ENCODE assay signal across 8 cellular contexts in the genomic region with DNA sequence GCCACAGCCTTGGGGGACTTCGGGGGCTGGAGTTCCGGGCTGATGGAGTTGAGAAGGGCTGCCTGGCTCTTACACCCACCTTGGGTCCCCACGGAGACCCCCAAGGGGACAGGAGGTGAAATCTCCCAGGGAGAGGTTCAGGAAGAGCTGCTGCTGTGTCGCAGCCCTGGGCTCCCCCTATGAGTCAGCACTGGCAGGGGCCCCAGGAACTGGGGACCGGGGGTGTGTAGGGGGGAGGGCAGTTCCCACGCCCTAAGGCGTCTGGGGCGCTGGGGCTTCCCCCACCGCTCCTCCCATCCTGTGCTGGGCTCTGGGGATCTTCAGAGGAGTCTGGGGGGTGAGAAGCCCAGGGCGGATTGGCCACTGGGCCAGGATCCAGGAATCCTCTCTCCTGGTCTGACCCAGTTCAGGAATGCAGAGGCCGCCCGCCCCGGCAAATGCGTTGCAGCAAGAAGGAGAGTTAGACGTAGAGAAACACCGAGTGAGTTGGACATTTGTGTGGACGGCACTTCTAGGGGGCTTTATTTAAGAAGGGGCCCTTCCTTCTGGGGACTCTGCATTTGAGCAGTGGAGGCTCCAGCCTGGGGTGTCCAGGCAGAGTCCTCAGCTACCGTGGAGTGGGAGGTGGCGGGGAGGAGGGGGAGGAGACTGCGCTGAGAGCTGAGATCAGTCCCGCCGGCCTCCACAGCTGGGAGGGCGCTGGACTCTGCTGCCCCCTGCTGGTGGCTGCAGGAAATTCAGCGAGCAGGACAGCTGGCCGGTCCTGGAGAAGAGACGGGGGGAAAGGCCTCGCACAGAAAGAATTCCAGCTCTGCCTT. TPM values are rescaled to one million over a fixed set of nuclear protein-coding genes. Genes with fewer than 3 reads are reported as not detected.
DNase-seq lines count a peak whose midpoint lies in the region; ATAC-seq and TF ChIP-seq lines count a peak whose summit lies in the region.

No MANE protein-coding gene starts in this region.

- TF ChIP-seq EP300 in ovary (IDR thresholded peaks at IDR 0.05), result no peak

- H3K4me3 Mint-ChIP-seq in glutamatergic neuron (ENCODE audit: unreplicated experiment), result peak overlapping the region; percentile 71

- ATAC-seq in activated naive CD4-positive, alpha-beta T cell treated with anti-CD3 and anti-CD28 coated beads, Interleukin-2, amount 50 U/mL, for 72 hours, result peak; percentile 92 to 95

- H3K36me3 Mint-ChIP-seq in activated naive CD4-positive, alpha-beta T cell treated with anti-CD3 and anti-CD28 coated beads, Interleukin-2, amount 50 U/mL, for 72 hours, result peaks cover 0 to 12% of the 10 kb centered on the region in 2 donors
- H3K36me3 Mint-ChIP-seq in glutamatergic neuron (ENCODE audit: unreplicated experiment), result no peaks in the 10 kb centered on the region

- H3K27me3 ChIP-seq in ovary (no peaks in the 10 kb centered on the region), thymus (ENCODE audit: control insufficient read depth, insufficient read depth) (peaks cover 4% of the 10 kb centered on the region)

- peaks cover 23% of the 10 kb centered on the region for H3K27me3 Mint-ChIP-seq in glutamatergic neuron (ENCODE audit: unreplicated experiment)

- intact Hi-C loops in ovary (cut with DNase I), result loop anchor here (2.0 to 10.0 kb wide), 9 partner anchors 57 to 697 kb away; a partner anchor contains a TSS

- TF ChIP-seq POLR2A in ovary (IDR thresholded peaks at IDR 0.05), result peak; percentile 48

- peak; percentile 95 for TF ChIP-seq CTCF in LNCAP (IDR thresholded peaks at IDR 0.05)
- TF ChIP-seq CTCF in glutamatergic neuron (IDR thresholded peaks at IDR 0.05; ENCODE audit: partially characterized antibody, unreplicated experiment), result peak; percentile 100
- peak; percentile 97 to 99 (median 98) for TF ChIP-seq CTCF in ovary (IDR thresholded peaks at IDR 0.05)

- H3K27ac ChIP-seq in SK-N-MC (peak overlapping the region; percentile 98), ovary (peak overlapping the region; percentile 76 to 77), thymus (ENCODE audit: low read depth) (peak overlapping the region; percentile 75)

- peaks cover 2% of the 10 kb centered on the region for H3K4me1 Mint-ChIP-seq in glutamatergic neuron (ENCODE audit: low read depth, unreplicated experiment)

- no peaks in the 10 kb centered on the region for H3K9me3 Mint-ChIP-seq in activated naive CD4-positive, alpha-beta T cell treated with anti-CD3 and anti-CD28 coated beads, Interleukin-2, amount 50 U/mL, for 72 hours
- peaks cover 9% of the 10 kb centered on the region for H3K9me3 Mint-ChIP-seq in glutamatergic neuron (ENCODE audit: unreplicated experiment)

- H3K9me3 ChIP-seq in SK-N-MC (ENCODE audit: low read depth, low read length), result no peaks in the 10 kb centered on the region
- H3K9me3 ChIP-seq in ovary, result no peaks in the 10 kb centered on the region
- no peaks in the 10 kb centered on the region for H3K9me3 ChIP-seq in thymus (ENCODE audit: control insufficient read depth)

- peak; percentile 97 for DNase-seq in EL
- peak; percentile 81 for DNase-seq in GOT3 (lab: John Stamatoyannopoulos, UW)
- no peak for DNase-seq in SK-N-MC (ENCODE audit: low read depth, low spot score)
- peak; percentile 90 to 94 for DNase-seq in activated naive CD4-positive, alpha-beta T cell treated with anti-CD3 and anti-CD28 coated beads, Interleukin-2, amount 50 U/mL, for 72 hours (ENCODE audit: low spot score in 2 of 2)
- DNase-seq in glutamatergic neuron, result peak; percentile 95
- DNase-seq in ovary, result peak; percentile 93 to 98 (median 96)

- WGBS in ovary, 3 donors, result 1 to 2% (median 1%) methylated on average over 27 of the region's 27 CpGs
- WGBS in thymus, result 2% methylated on average over 27 of the region's 27 CpGs

- H3K9ac ChIP-seq in SK-N-MC (ENCODE audit: insufficient read length), result peak overlapping the region; percentile 71

- H3K27ac Mint-ChIP-seq in activated naive CD4-positive, alpha-beta T cell treated with anti-CD3 and anti-CD28 coated beads, Interleukin-2, amount 50 U/mL, for 72 hours, result peak overlapping the region; percentile 88 to 95
- H3K27ac Mint-ChIP-seq in glutamatergic neuron (ENCODE audit: unreplicated experiment), result no peak overlapping the region

- H3K4me1 ChIP-seq in ovary (ENCODE audit: insufficient read depth), result no peaks in the 10 kb centered on the region
- peaks cover 22% of the 10 kb centered on the region for H3K4me1 ChIP-seq in thymus (ENCODE audit: control insufficient read depth, insufficient read depth, low read length)

- H3K4me3 ChIP-seq in SK-N-MC, result peak overlapping the region; percentile 76
- peak overlapping the region; percentile 30 for H3K4me3 ChIP-seq in ovary
- H3K4me3 ChIP-seq in thymus (ENCODE audit: low read length), result peak overlapping the region; percentile 59

- H3K36me3 ChIP-seq in SK-N-MC (ENCODE audit: insufficient read depth, low read length) (no peaks in the 10 kb centered on the region), ovary (no peaks in the 10 kb centered on the region), thymus (ENCODE audit: control insufficient read depth, insufficient read depth) (no peaks in the 10 kb centered on the region)

RNA-seq across cellular contexts. Expression of a gene that starts 15.0 kb away (rescaled TPM):
- total RNA-seq in activated naive CD4-positive, alpha-beta T cell treated with anti-CD3 and anti-CD28 coated beads, Interleukin-2, amount 50 U/mL, for 72 hours, result under 1 TPM; 0.88 to 0.98 TPM
- total RNA-seq in glutamatergic neuron (ENCODE audit: unreplicated experiment) (not detected), ovary (1 to 10 TPM in 3 of 7 donors, under 1 TPM in 1, not detected in 3; 0.98 to 2.4 (median 1.3) TPM)
- polyA plus RNA-seq in ovary (under 1 TPM in 1 of 2 donors, not detected in 1; 0.30 TPM), thymus (2.6 TPM)

RNA-seq across cellular contexts. Expression of a gene that starts 44.0 kb away (rescaled TPM):
- 10 to 100 TPM in 1 of 2 donors, 1 to 10 TPM in 1; 5.1 to 10.5 TPM for total RNA-seq in activated naive CD4-positive, alpha-beta T cell treated with anti-CD3 and anti-CD28 coated beads, Interleukin-2, amount 50 U/mL, for 72 hours
- total RNA-seq in glutamatergic neuron (ENCODE audit: unreplicated experiment) (4.6 TPM), ovary (1 to 10 TPM; 1.3 to 3.7 (median 2.3) TPM)
- polyA plus RNA-seq in ovary (1 to 10 TPM in 1 of 2 donors, under 1 TPM in 1; 0.57 to 2.8 TPM), thymus (2.0 TPM)

RNA-seq across cellular contexts. Expression of a gene that starts 44.1 kb away (rescaled TPM):
- 10 to 100 TPM; 29.4 to 57.9 TPM for total RNA-seq in activated naive CD4-positive, alpha-beta T cell treated with anti-CD3 and anti-CD28 coated beads, Interleukin-2, amount 50 U/mL, for 72 hours
- total RNA-seq in glutamatergic neuron (ENCODE audit: unreplicated experiment) (56.3 TPM), ovary (10 to 100 TPM; 21.0 to 38.1 (median 29.7) TPM)
- polyA plus RNA-seq in ovary (10 to 100 TPM; 13.1 to 24.1 TPM), thymus (26.7 TPM)
